2 cellular contexts compared by ENCODE assay signal in genomic region chr6:24330137-24330732, GRCh38.
TF ChIP-seq lines count a peak whose summit lies in the region.

No MANE protein-coding gene starts in this region.

TF ChIP-seq in HepG2, 621 proteins besides CTCF, POLR2A, EP300 and RAD21 (continued from another document and continues in another):
- TF ChIP-seq, protein P1, sequence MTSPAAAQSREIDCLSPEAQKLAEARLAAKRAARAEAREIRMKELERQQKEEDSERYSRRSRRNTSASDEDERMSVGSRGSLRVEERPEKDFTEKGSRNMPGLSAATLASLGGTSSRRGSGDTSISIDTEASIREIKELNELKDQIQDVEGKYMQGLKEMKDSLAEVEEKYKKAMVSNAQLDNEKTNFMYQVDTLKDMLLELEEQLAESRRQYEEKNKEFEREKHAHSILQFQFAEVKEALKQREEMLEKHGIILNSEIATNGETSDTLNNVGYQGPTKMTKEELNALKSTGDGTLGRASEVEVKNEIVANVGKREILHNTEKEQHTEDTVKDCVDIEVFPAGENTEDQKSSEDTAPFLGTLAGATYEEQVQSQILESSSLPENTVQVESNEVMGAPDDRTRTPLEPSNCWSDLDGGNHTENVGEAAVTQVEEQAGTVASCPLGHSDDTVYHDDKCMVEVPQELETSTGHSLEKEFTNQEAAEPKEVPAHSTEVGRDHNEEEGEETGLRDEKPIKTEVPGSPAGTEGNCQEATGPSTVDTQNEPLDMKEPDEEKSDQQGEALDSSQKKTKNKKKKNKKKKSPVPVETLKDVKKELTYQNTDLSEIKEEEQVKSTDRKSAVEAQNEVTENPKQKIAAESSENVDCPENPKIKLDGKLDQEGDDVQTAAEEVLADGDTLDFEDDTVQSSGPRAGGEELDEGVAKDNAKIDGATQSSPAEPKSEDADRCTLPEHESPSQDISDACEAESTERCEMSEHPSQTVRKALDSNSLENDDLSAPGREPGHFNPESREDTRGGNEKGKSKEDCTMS (CRISPR knock-in tag; conservative IDR thresholded peaks at IDR 0.05) = no peak
- TF ChIP-seq, protein P2, sequence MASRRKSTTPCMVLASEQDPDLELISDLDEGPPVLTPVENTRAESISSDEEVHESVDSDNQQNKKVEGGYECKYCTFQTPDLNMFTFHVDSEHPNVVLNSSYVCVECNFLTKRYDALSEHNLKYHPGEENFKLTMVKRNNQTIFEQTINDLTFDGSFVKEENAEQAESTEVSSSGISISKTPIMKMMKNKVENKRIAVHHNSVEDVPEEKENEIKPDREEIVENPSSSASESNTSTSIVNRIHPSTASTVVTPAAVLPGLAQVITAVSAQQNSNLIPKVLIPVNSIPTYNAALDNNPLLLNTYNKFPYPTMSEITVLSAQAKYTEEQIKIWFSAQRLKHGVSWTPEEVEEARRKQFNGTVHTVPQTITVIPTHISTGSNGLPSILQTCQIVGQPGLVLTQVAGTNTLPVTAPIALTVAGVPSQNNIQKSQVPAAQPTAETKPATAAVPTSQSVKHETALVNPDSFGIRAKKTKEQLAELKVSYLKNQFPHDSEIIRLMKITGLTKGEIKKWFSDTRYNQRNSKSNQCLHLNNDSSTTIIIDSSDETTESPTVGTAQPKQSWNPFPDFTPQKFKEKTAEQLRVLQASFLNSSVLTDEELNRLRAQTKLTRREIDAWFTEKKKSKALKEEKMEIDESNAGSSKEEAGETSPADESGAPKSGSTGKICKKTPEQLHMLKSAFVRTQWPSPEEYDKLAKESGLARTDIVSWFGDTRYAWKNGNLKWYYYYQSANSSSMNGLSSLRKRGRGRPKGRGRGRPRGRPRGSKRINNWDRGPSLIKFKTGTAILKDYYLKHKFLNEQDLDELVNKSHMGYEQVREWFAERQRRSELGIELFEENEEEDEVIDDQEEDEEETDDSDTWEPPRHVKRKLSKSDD (CRISPR knock-in tag; IDR thresholded peaks at IDR 0.05; ENCODE audit: low read depth) = no peak
- TF ChIP-seq MIER2 (CRISPR knock-in tag; IDR thresholded peaks at IDR 0.05) (peak; percentile 45; the same call in 1 of the 2 replicates), HMGXB4 (CRISPR knock-in tag; IDR thresholded peaks at IDR 0.05; ENCODE audit: borderline replicate concordance in 1 of 2, low read depth in 1 of 2) (peak in 1 of 2 experiments; percentile 19; a peak in 1 of 4 replicates), CCAR2 (optimal IDR thresholded peaks at IDR 0.05; ENCODE audit: low read depth, low read length) (no peak), FOXK1 (CRISPR knock-in tag; IDR thresholded peaks at IDR 0.05; ENCODE audit: borderline replicate concordance, low read depth) (0 out of 2 replicates have a peak, but pooled peaks have one; percentile 51), GABPB1 (CRISPR knock-in tag; IDR thresholded peaks at IDR 0.05) (no peak), ZNF614 (CRISPR knock-in tag; IDR thresholded peaks at IDR 0.05; ENCODE audit: borderline replicate concordance) (peak; percentile 84; the same call in 1 of the 2 replicates)
- TF ChIP-seq, protein P3, sequence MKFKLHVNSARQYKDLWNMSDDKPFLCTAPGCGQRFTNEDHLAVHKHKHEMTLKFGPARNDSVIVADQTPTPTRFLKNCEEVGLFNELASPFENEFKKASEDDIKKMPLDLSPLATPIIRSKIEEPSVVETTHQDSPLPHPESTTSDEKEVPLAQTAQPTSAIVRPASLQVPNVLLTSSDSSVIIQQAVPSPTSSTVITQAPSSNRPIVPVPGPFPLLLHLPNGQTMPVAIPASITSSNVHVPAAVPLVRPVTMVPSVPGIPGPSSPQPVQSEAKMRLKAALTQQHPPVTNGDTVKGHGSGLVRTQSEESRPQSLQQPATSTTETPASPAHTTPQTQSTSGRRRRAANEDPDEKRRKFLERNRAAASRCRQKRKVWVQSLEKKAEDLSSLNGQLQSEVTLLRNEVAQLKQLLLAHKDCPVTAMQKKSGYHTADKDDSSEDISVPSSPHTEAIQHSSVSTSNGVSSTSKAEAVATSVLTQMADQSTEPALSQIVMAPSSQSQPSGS (CRISPR knock-in tag; IDR thresholded peaks at IDR 0.05) = peak; percentile 80; the same call in 1 of the 2 replicates

TF ChIP-seq in SK-N-SH treated with all-trans-retinoic acid at 6 μM for 48 hours, 23 proteins besides CTCF, POLR2A, EP300 and RAD21 (continued from another document):
- TF ChIP-seq TSHZ2 (CRISPR knock-in tag; IDR thresholded peaks at IDR 0.05) (no peak), CSRNP3 (CRISPR knock-in tag; IDR thresholded peaks at IDR 0.05) (no peak), RARB (CRISPR knock-in tag; IDR thresholded peaks at IDR 0.05) (no peak), CSDC2 (CRISPR knock-in tag; IDR thresholded peaks at IDR 0.05) (no peak), ARNTL (CRISPR knock-in tag; IDR thresholded peaks at IDR 0.05; ENCODE audit: borderline replicate concordance, low read depth) (no peak), ZNF8 (CRISPR knock-in tag; IDR thresholded peaks at IDR 0.05) (no peak), ZC3H10 (CRISPR knock-in tag; IDR thresholded peaks at IDR 0.05) (no peak), ISL1 (CRISPR knock-in tag; IDR thresholded peaks at IDR 0.05) (no peak), ZFP3 (CRISPR knock-in tag; IDR thresholded peaks at IDR 0.05) (no peak), PPARA (CRISPR knock-in tag; IDR thresholded peaks at IDR 0.05; ENCODE audit: borderline replicate concordance) (no peak)
